Comparison of ENCODE assay signal across 1 cellular context in the genomic region with DNA sequence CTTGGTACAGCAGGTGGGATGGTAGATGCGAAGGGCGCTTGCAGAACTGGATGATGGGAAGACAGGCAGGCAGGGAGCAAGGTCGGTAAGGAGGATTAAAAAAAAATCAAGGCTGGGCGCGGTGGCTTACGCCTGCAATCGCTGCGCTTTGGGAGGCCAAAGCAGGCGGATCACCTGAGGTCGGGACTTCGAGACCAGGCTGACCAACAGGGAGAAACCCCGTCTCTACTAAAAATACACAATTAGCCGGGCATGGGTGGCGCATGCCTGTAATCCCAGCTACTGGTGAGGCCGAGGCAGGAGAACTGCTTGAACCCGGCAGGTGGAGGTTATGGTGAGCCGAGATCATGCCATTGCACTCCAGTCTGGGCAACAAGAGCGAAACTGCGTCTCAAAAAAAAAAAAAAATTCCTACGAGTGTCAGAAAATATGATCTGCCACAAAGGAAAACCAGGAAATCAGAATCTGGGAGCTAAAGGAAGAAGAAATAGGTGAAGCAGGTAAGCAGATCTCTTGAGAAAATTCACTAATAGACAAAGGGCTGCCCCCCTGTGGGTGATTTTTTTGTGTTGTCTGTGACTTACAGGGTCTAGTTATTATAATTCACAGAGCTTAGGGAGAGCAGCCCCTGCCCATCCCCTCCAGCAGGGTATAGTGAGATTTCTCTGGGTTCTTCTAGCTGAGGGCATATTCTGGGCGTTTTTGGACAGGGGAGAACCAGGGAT.
TF ChIP-seq lines count a peak whose summit lies in the region.

No MANE protein-coding gene starts in this region.

TF ChIP-seq in K562, 482 proteins besides CTCF, POLR2A, EP300 and RAD21:
- TF ChIP-seq, protein P1, sequence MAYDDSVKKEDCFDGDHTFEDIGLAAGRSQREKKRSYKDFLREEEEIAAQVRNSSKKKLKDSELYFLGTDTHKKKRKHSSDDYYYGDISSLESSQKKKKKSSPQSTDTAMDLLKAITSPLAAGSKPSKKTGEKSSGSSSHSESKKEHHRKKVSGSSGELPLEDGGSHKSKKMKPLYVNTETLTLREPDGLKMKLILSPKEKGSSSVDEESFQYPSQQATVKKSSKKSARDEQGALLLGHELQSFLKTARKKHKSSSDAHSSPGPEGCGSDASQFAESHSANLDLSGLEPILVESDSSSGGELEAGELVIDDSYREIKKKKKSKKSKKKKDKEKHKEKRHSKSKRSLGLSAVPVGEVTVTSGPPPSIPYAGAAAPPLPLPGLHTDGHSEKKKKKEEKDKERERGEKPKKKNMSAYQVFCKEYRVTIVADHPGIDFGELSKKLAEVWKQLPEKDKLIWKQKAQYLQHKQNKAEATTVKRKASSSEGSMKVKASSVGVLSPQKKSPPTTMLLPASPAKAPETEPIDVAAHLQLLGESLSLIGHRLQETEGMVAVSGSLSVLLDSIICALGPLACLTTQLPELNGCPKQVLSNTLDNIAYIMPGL (CRISPR knock-in tag; IDR thresholded peaks at IDR 0.05), result no peak
- TF ChIP-seq, protein P2, sequence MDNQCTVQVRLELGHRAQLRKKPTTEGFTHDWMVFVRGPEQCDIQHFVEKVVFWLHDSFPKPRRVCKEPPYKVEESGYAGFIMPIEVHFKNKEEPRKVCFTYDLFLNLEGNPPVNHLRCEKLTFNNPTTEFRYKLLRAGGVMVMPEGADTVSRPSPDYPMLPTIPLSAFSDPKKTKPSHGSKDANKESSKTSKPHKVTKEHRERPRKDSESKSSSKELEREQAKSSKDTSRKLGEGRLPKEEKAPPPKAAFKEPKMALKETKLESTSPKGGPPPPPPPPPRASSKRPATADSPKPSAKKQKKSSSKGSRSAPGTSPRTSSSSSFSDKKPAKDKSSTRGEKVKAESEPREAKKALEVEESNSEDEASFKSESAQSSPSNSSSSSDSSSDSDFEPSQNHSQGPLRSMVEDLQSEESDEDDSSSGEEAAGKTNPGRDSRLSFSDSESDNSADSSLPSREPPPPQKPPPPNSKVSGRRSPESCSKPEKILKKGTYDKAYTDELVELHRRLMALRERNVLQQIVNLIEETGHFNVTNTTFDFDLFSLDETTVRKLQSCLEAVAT (IDR thresholded peaks at IDR 0.05), result 0 out of 4 replicates have a peak, but pooled peaks of 1 of the 2 experiments have one; percentile 42
